In the genomic region with DNA sequence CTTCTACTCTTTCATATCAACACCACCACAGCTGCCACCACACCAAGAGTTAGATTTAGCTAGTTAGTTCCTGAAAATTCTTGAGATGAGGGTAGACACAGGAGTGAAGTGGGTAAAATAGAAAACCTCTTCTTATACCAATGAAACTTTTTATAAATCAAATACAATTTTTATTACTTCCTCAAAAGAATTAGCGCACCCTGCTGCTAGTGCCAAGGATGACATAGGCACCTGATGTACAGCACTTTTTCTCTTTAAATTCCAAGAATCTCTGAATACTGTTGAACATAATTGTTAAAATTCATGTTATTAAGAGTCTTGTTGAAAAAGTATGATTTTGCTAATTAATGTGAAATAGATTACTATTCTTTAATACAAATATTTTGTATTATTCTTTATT, we compare ENCODE assay signal across 18 cellular contexts. TPM values are rescaled to one million over a fixed set of nuclear protein-coding genes. Genes with fewer than 3 reads are reported as not detected.
A peak's percentile ranks its signal among the peaks of the same experiment; 100 is the strongest.
DNase-seq lines count a peak whose midpoint lies in the region; ATAC-seq and TF ChIP-seq lines count a peak whose summit lies in the region.
"Had no signal": no experiment of that assay in that cellular context is flagged by ENCODE, and none has a peak within 500 bp of the region (broad histone marks: within the 10 kb centered on the region; RNA-seq: fewer than 3 reads in every experiment).

No MANE protein-coding gene starts in this region.

- H3K27me3 Mint-ChIP-seq in HFFc6 (ENCODE audit: insufficient read depth): no peaks in the 10 kb centered on the region; the same call in 1 of the 2 replicates

- H3K27me3 ChIP-seq in BE2C: no peaks in the 10 kb centered on the region
- H3K27me3 ChIP-seq: BLaER1, Peyer's patch had no signal

- H3K36me3 ChIP-seq in BE2C: no peaks in the 10 kb centered on the region
- H3K36me3 ChIP-seq: Peyer's patch had no signal

- H3K27ac Mint-ChIP-seq in HFFc6: no peak overlapping the region
- H3K27ac Mint-ChIP-seq: natural killer cell, WTC11 had no signal

- no peak for DNase-seq in BE2C
- no peak for DNase-seq in HFFc6
- peak; percentile 63 for DNase-seq in OCI-M1 (lab: John Stamatoyannopoulos, UW)
- DNase-seq in epithelial cell of proximal tubule (ENCODE audit: low read depth): no peak
- no peak for DNase-seq in stimulated activated CD4-positive, alpha-beta T cell treated with anti-CD3 and anti-CD28 coated beads, Interleukin-1b, Interleukin-23, amount 100 ng/mL, for 48 hours
- no peak for DNase-seq in NCI-H524 (lab: John Stamatoyannopoulos, UW)
- DNase-seq: activated CD8-positive, alpha-beta memory T cell treated with anti-CD3 and anti-CD28 coated beads for 24 hours; amniotic stem cell; DMS79 treated with DMSO at 0.1 percent for 48 hours; GM23248; natural killer cell; NCI-H1092; NCI-H2227 treated with DMSO at 0.1 percent for 48 hours; Peyer's patch had no signal

- H3K9me3 Mint-ChIP-seq in HFFc6: no peaks in the 10 kb centered on the region
- H3K9me3 Mint-ChIP-seq: WTC11 had no signal

- peaks cover 16% of the 10 kb centered on the region for H3K4me1 Mint-ChIP-seq in HFFc6 (ENCODE audit: low read depth)
- H3K4me1 Mint-ChIP-seq: natural killer cell, WTC11 had no signal

- no peaks in the 10 kb centered on the region for H3K4me1 ChIP-seq in BE2C
- H3K4me1 ChIP-seq: BLaER1, Peyer's patch had no signal

- no peaks in the 10 kb centered on the region for H3K36me3 Mint-ChIP-seq in HFFc6 (ENCODE audit: low read depth)
- H3K36me3 Mint-ChIP-seq: natural killer cell had no signal

- 0 out of 2 replicates have a peak, but pooled peaks have one; percentile 10 for TF ChIP-seq CTCF in BE2C (IDR thresholded peaks at IDR 0.05; ENCODE audit: low read depth, low read length)
- TF ChIP-seq CTCF in HFFc6 (IDR thresholded peaks at IDR 0.05): peak; percentile 48
- TF ChIP-seq CTCF in epithelial cell of proximal tubule (conservative IDR thresholded peaks at IDR 0.05; ENCODE audit: low read depth, low read length): peak; percentile 30

- no peak overlapping the region for H3K4me3 Mint-ChIP-seq in HFFc6
- H3K4me3 Mint-ChIP-seq: natural killer cell, WTC11 had no signal

- H3K4me3 ChIP-seq in BE2C (ENCODE audit: low read depth, low read length) (no peak overlapping the region), epithelial cell of proximal tubule (ENCODE audit: low read depth, low read length) (no peak overlapping the region)
- H3K4me3 ChIP-seq: BLaER1, GM23248, Peyer's patch had no signal

- ATAC-seq in GM18870 (IDR thresholded peaks at IDR 0.05; ENCODE audit: unreplicated experiment) (no peak), GM19467 (IDR thresholded peaks at IDR 0.05; ENCODE audit: unreplicated experiment) (no peak)
- ATAC-seq: natural killer cell, WTC11 had no signal

- H3K9me3 ChIP-seq in BE2C: no peaks in the 10 kb centered on the region
- H3K9me3 ChIP-seq: BLaER1, Peyer's patch had no signal

RNA-seq across cellular contexts. Expression of a gene that starts 11.4 kb away (rescaled TPM):
- 13.6 TPM for polyA plus RNA-seq in BE2C (2012; ENCODE audit: insufficient read depth, insufficient read length, low read depth)
- 10 to 100 TPM; 25.4 to 64.6 (median 57.0) TPM for total RNA-seq in HFFc6 (2021; fragmentation: NEBNext Ultra II Directional; extraction: Animal tissue kit (Norgen Biotek cat#: 25700))
- 65.8 and 115 TPM in 2 replicates for total RNA-seq in epithelial cell of proximal tubule
